Comparison of ENCODE assay signal across 13 cellular contexts in the genomic region with DNA sequence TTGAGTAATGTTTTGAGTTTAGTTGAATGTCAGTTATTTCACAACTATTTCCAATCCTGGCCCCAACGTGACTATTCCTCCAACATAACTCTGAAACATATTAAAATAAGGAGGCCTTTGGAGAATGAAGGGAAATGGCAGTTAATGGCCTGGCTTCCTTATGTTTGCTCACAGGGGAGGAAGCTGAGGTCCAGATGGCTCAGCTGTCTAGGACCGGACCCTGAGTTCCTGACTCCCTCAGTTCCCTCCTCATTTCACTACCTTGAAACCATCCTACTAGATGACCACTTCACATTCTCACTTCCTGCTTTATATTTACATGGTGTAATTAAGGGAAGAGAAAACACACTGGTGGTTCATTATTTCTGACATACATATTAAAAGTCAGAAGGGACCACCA. TPM values are rescaled to one million over a fixed set of nuclear protein-coding genes. Genes with fewer than 3 reads are reported as not detected.
A peak's percentile ranks its signal among the peaks of the same experiment; 100 is the strongest.
DNase-seq lines count a peak whose midpoint lies in the region; ATAC-seq and TF ChIP-seq lines count a peak whose summit lies in the region.
"Had no signal": no experiment of that assay in that cellular context is flagged by ENCODE, and none has a peak within 500 bp of the region (broad histone marks: within the 10 kb centered on the region; RNA-seq: fewer than 3 reads in every experiment).

No MANE protein-coding gene starts in this region.

- no peak overlapping the region for H3K9ac ChIP-seq in PC-3 (ENCODE audit: low read length)

- ATAC-seq in GM21367 (IDR thresholded peaks at IDR 0.05; ENCODE audit: unreplicated experiment) (peak; percentile 50), HG03442 (IDR thresholded peaks at IDR 0.05; ENCODE audit: unreplicated experiment) (peak; percentile 49), PC-3 (no peak)
- ATAC-seq: WTC11 had no signal

- H3K9me3 ChIP-seq in tibial nerve (no peaks in the 10 kb centered on the region), PC-3 (ENCODE audit: low read length) (no peaks in the 10 kb centered on the region)
- H3K9me3 ChIP-seq: sigmoid colon had no signal

- POLR2A ChIA-PET in PC-3 (lab: Charles Lee; ENCODE audit: unreplicated experiment), result no interaction called here

- H3K9me2 ChIP-seq in PC-3 (replicated peaks; ENCODE audit: low read length), result no peaks in the 10 kb centered on the region

- H3K9me3 Mint-ChIP-seq in dendritic cell treated with granulocyte-macrophage colony-stimulating factor and Interleukin-4, amounts not matched to agents 40 ng/mL and 50 ng/mL, for 4 days, result no peaks in the 10 kb centered on the region
- H3K9me3 Mint-ChIP-seq: activated naive CD4-positive, alpha-beta T cell treated with anti-CD3 and anti-CD28 coated beads, Interleukin-2, amount 10 ng/mL, durations not matched to agents 7 days and 5 days had no signal

- H3K27ac Mint-ChIP-seq in dendritic cell treated with granulocyte-macrophage colony-stimulating factor and Interleukin-4, amounts not matched to agents 40 ng/mL and 50 ng/mL, for 4 days, result peak overlapping the region; percentile 54
- H3K27ac Mint-ChIP-seq: activated naive CD4-positive, alpha-beta T cell treated with anti-CD3 and anti-CD28 coated beads, Interleukin-2, amount 10 ng/mL, durations not matched to agents 7 days and 5 days; WTC11 had no signal

- 64 to 88% methylated on average over 2 of the region's 2 CpGs for WGBS in tibial nerve, 2 donors

- DNase-seq in GM12865 (ENCODE audit: low read depth) (peak; percentile 46), epidermal melanocyte (ENCODE audit: insufficient read length, low spot score) (no peak), tibial nerve (ENCODE audit: low spot score in 2 of 2) (no peak), NCI-H1930 (lab: John Stamatoyannopoulos, UW) (no peak), PC-3 (no peak)
- DNase-seq: activated naive CD4-positive, alpha-beta T cell treated with anti-CD3 and anti-CD28 coated beads, Interleukin-2, amount 10 ng/mL, durations not matched to agents 7 days and 5 days; CD4-positive, alpha-beta memory T cell; NCI-H1105; sigmoid colon had no signal

- H3K36me3 Mint-ChIP-seq in dendritic cell treated with granulocyte-macrophage colony-stimulating factor and Interleukin-4, amounts not matched to agents 40 ng/mL and 50 ng/mL, for 4 days (ENCODE audit: low read depth), result peaks cover 38% of the 10 kb centered on the region

- peaks cover 100% of the 10 kb centered on the region for H3K79me2 ChIP-seq in PC-3 (ENCODE audit: low read length)

- no peak overlapping the region for H3K27ac ChIP-seq in tibial nerve
- no peak overlapping the region for H3K27ac ChIP-seq in PC-3 (ENCODE audit: low read length)

- H4K20me1 ChIP-seq in PC-3 (ENCODE audit: low read length), result peaks cover 92% of the 10 kb centered on the region

- TF ChIP-seq EP300 in tibial nerve (IDR thresholded peaks at IDR 0.05), result no peak

- CTCF ChIA-PET in PC-3 (lab: Charles Lee), result no interaction called here

- H3K36me3 ChIP-seq in tibial nerve (no peaks in the 10 kb centered on the region), PC-3 (ENCODE audit: low read depth, low read length) (peaks cover 3% of the 10 kb centered on the region; the same call in 1 of the 2 replicates)
- H3K36me3 ChIP-seq: sigmoid colon had no signal

- H3F3A ChIP-seq in PC-3 (ENCODE audit: low read length, unreplicated experiment), result no peaks in the 10 kb centered on the region

- H2AFZ ChIP-seq in PC-3 (ENCODE audit: low read length), result no peak overlapping the region

- no peak overlapping the region for H3K4me2 ChIP-seq in PC-3 (ENCODE audit: low read length)

- TF ChIP-seq CTCF in GM12865 (IDR thresholded peaks at IDR 0.05; ENCODE audit: insufficient read depth, low read depth, low read length, missing control alignments) (no peak), tibial nerve (IDR thresholded peaks at IDR 0.05) (no peak), PC-3 (conservative IDR thresholded peaks at IDR 0.05; ENCODE audit: low read depth, low read length) (no peak)

- peaks cover 93% of the 10 kb centered on the region for H3K4me1 Mint-ChIP-seq in dendritic cell treated with granulocyte-macrophage colony-stimulating factor and Interleukin-4, amounts not matched to agents 40 ng/mL and 50 ng/mL, for 4 days (ENCODE audit: low read depth)
- H3K4me1 Mint-ChIP-seq: WTC11 had no signal

- no TSS peak for BruUV-seq in PC-3 (replicated peaks; lab: Mats Ljungman, UMichigan)

- no peak overlapping the region for H3K4me3 Mint-ChIP-seq in dendritic cell treated with granulocyte-macrophage colony-stimulating factor and Interleukin-4, amounts not matched to agents 40 ng/mL and 50 ng/mL, for 4 days
- H3K4me3 Mint-ChIP-seq: activated naive CD4-positive, alpha-beta T cell treated with anti-CD3 and anti-CD28 coated beads, Interleukin-2, amount 10 ng/mL, durations not matched to agents 7 days and 5 days; CD4-positive, alpha-beta memory T cell; WTC11 had no signal

- no peaks in the 10 kb centered on the region for H3K27me3 Mint-ChIP-seq in dendritic cell treated with granulocyte-macrophage colony-stimulating factor and Interleukin-4, amounts not matched to agents 40 ng/mL and 50 ng/mL, for 4 days
- H3K27me3 Mint-ChIP-seq: activated naive CD4-positive, alpha-beta T cell treated with anti-CD3 and anti-CD28 coated beads, Interleukin-2, amount 10 ng/mL, durations not matched to agents 7 days and 5 days; CD4-positive, alpha-beta memory T cell had no signal

- intact Hi-C loops in dendritic cell treated with granulocyte-macrophage colony-stimulating factor and Interleukin-4, amounts not matched to agents 40 ng/mL and 50 ng/mL, for 4 days (cut with micrococcal nuclease), result loop anchor here (5.0 kb wide), 1 partner anchor 41 kb away; no protein-coding TSS in a partner anchor
- intact Hi-C loops in PC-3 (cut with micrococcal nuclease), result no loop called here

- TF ChIP-seq POLR2A in tibial nerve (IDR thresholded peaks at IDR 0.05), result no peak

- H3K4me1 ChIP-seq in tibial nerve (peaks cover 0 to 4% (median 1%) of the 10 kb centered on the region in 4 donors), PC-3 (ENCODE audit: insufficient read depth, low read length) (peaks cover 42% of the 10 kb centered on the region)
- H3K4me1 ChIP-seq: sigmoid colon had no signal

- H3K4me3 ChIP-seq in GM12865 (ENCODE audit: low read depth, low read length), result no peak overlapping the region
- no peak overlapping the region for H3K4me3 ChIP-seq in tibial nerve
- no peak overlapping the region for H3K4me3 ChIP-seq in PC-3 (ENCODE audit: low read length)
- H3K4me3 ChIP-seq: sigmoid colon had no signal

- H3K27me3 ChIP-seq in tibial nerve (no peaks in the 10 kb centered on the region), PC-3 (ENCODE audit: low read length) (no peaks in the 10 kb centered on the region)
- H3K27me3 ChIP-seq: sigmoid colon had no signal

RNA-seq across cellular contexts. Expression of gene OTULINL, which starts 6.6 kb away (rescaled TPM):
- 10 to 100 TPM in 1 of 4 donors, 1 to 10 TPM in 3; 3.8 to 12.3 (median 4.6) TPM for total RNA-seq in tibial nerve
- 46.4 and 54.6 TPM in 2 replicates for total RNA-seq in PC-3 (2014; rRNA removed)
